Comparison of ENCODE assay signal across 14 cellular contexts in the genomic region with DNA sequence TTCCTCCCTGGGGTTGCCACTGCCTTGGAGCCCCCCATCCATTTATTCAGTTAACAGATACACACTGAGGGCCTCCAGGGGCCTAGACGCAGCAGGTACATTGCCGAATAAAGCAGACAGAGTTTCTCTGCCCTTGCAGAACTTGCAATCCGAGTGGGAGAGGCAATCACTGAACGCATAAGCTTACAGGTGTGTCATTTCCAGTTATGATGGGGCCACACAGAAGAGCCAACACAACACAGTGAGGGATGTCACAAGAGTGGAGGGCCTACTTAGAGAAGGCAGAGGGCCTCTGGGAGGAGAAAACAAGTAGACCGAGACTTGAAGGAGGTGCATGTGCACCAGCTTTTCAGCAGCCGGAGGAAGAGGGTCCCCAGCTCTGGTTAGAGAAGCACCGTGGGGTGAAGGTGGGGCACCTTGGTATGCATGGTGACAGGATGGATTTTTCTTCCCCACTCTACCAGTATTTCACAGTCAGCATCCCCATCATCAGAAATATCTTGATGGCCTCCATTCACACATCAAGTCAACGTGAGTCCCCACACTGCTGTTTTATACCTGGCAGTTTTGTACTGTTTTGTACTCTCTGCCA.
DNase-seq lines count a peak whose midpoint lies in the region; ATAC-seq and TF ChIP-seq lines count a peak whose summit lies in the region.
"Had no signal": no experiment of that assay in that cellular context is flagged by ENCODE, and none has a peak within 500 bp of the region (broad histone marks: within the 10 kb centered on the region; RNA-seq: fewer than 3 reads in every experiment).

No MANE protein-coding gene starts in this region.

- TF ChIP-seq CTCF in upper lobe of right lung (IDR thresholded peaks at IDR 0.05): no peak

- H3K27me3 ChIP-seq in upper lobe of right lung: no peaks in the 10 kb centered on the region

- no peak overlapping the region for H3K4me3 Mint-ChIP-seq in activated naive CD4-positive, alpha-beta T cell treated with anti-CD3 and anti-CD28 coated beads for 36 hours
- no peak overlapping the region for H3K4me3 Mint-ChIP-seq in activated CD8-positive, alpha-beta memory T cell treated with anti-CD3 and anti-CD28 coated beads, Interleukin-2, amount 10 ng/mL, durations not matched to agents 7 days and 5 days
- H3K4me3 Mint-ChIP-seq: nephron had no signal

- intact Hi-C loops in activated naive CD4-positive, alpha-beta T cell treated with anti-CD3 and anti-CD28 coated beads for 36 hours (cut with micrococcal nuclease): loop anchor here (5.0 kb wide), 1 partner anchor 67 kb away; no protein-coding TSS in a partner anchor
- intact Hi-C loops in upper lobe of right lung (cut with DNase I): no loop called here

- no peaks in the 10 kb centered on the region for H3K4me1 ChIP-seq in upper lobe of right lung
- H3K4me1 ChIP-seq: HAP-1 had no signal

- H3K27me3 Mint-ChIP-seq in activated naive CD4-positive, alpha-beta T cell treated with anti-CD3 and anti-CD28 coated beads for 36 hours (ENCODE audit: low read depth): no peaks in the 10 kb centered on the region
- H3K27me3 Mint-ChIP-seq in activated CD8-positive, alpha-beta memory T cell treated with anti-CD3 and anti-CD28 coated beads, Interleukin-2, amount 10 ng/mL, durations not matched to agents 7 days and 5 days: no peaks in the 10 kb centered on the region

- DNase-seq in activated naive CD4-positive, alpha-beta T cell treated with anti-CD3 and anti-CD28 coated beads, Interleukin-2, amount 50 U/mL, for 16 hours: peak; percentile 2
- no peak for DNase-seq in activated naive CD4-positive, alpha-beta T cell treated with anti-CD3 and anti-CD28 coated beads for 36 hours
- DNase-seq in activated CD8-positive, alpha-beta memory T cell treated with anti-CD3 and anti-CD28 coated beads, Interleukin-2, amount 10 ng/mL, durations not matched to agents 7 days and 5 days: peak; percentile 38
- peak; percentile 53 for DNase-seq in mesenteric fat pad (ENCODE audit: low spot score)
- peak; percentile 26 for DNase-seq in upper lobe of right lung
- DNase-seq in NOMO-1 (lab: John Stamatoyannopoulos, UW; ENCODE audit: unreplicated experiment in 2 of 2): no peak
- no peak for DNase-seq in epidermal melanocyte (ENCODE audit: insufficient read length, low spot score)
- DNase-seq: KG1; NCI-H1436; stimulated activated CD4-positive, alpha-beta T cell treated with anti-CD3 and anti-CD28 coated beads, Interleukin-2, amount 100 ng/mL, for 48 hours had no signal

- CTCF ChIA-PET in activated naive CD4-positive, alpha-beta T cell treated with anti-CD3 and anti-CD28 coated beads for 36 hours (lab: Charles Lee): no interaction called here
- CTCF ChIA-PET in activated CD8-positive, alpha-beta memory T cell treated with anti-CD3 and anti-CD28 coated beads, Interleukin-2, amount 10 ng/mL, durations not matched to agents 7 days and 5 days (lab: Charles Lee): no interaction called here

- ATAC-seq in activated CD8-positive, alpha-beta memory T cell treated with anti-CD3 and anti-CD28 coated beads, Interleukin-2, amount 10 ng/mL, durations not matched to agents 7 days and 5 days: no peak
- ATAC-seq in upper lobe of right lung (no peak), HG03521 (IDR thresholded peaks at IDR 0.05; ENCODE audit: unreplicated experiment) (no peak)

- no peak overlapping the region for H3K27ac Mint-ChIP-seq in activated naive CD4-positive, alpha-beta T cell treated with anti-CD3 and anti-CD28 coated beads for 36 hours
- H3K27ac Mint-ChIP-seq in activated CD8-positive, alpha-beta memory T cell treated with anti-CD3 and anti-CD28 coated beads, Interleukin-2, amount 10 ng/mL, durations not matched to agents 7 days and 5 days: no peak overlapping the region
- H3K27ac Mint-ChIP-seq: nephron had no signal

- no peak overlapping the region for H3K4me3 ChIP-seq in upper lobe of right lung
- H3K4me3 ChIP-seq: HAP-1, lung had no signal

- H3K9me3 Mint-ChIP-seq in activated naive CD4-positive, alpha-beta T cell treated with anti-CD3 and anti-CD28 coated beads for 36 hours: no peaks in the 10 kb centered on the region
- H3K9me3 Mint-ChIP-seq in activated CD8-positive, alpha-beta memory T cell treated with anti-CD3 and anti-CD28 coated beads, Interleukin-2, amount 10 ng/mL, durations not matched to agents 7 days and 5 days (ENCODE audit: low read depth): no peaks in the 10 kb centered on the region
- H3K9me3 Mint-ChIP-seq: nephron had no signal

- no peak overlapping the region for H3K27ac ChIP-seq in upper lobe of right lung

- H3K4me1 Mint-ChIP-seq in activated naive CD4-positive, alpha-beta T cell treated with anti-CD3 and anti-CD28 coated beads for 36 hours (ENCODE audit: low read depth): peaks cover 38% of the 10 kb centered on the region
- H3K4me1 Mint-ChIP-seq in activated CD8-positive, alpha-beta memory T cell treated with anti-CD3 and anti-CD28 coated beads, Interleukin-2, amount 10 ng/mL, durations not matched to agents 7 days and 5 days: peaks cover 24% of the 10 kb centered on the region

- no peaks in the 10 kb centered on the region for H3K36me3 ChIP-seq in upper lobe of right lung
- H3K36me3 ChIP-seq: HAP-1 had no signal

- H3K9me3 ChIP-seq in upper lobe of right lung: no peaks in the 10 kb centered on the region
- H3K9me3 ChIP-seq: HAP-1 had no signal

- H3K36me3 Mint-ChIP-seq in activated naive CD4-positive, alpha-beta T cell treated with anti-CD3 and anti-CD28 coated beads for 36 hours (ENCODE audit: low read depth): no peaks in the 10 kb centered on the region
- H3K36me3 Mint-ChIP-seq in activated CD8-positive, alpha-beta memory T cell treated with anti-CD3 and anti-CD28 coated beads, Interleukin-2, amount 10 ng/mL, durations not matched to agents 7 days and 5 days: no peaks in the 10 kb centered on the region

Comparison
In these comparisons a context has a peak if more than half of its experiments do, and no peak if none do; other contexts are left out.
1. DNase-seq: peak in activated naive CD4-positive, alpha-beta T cell treated with anti-CD3 and anti-CD28 coated beads, Interleukin-2, amount 50 U/mL, for 16 hours (single experiment), activated CD8-positive, alpha-beta memory T cell treated with anti-CD3 and anti-CD28 coated beads, Interleukin-2, amount 10 ng/mL, durations not matched to agents 7 days and 5 days (single experiment), mesenteric fat pad (single experiment) and upper lobe of right lung (single experiment); none in activated naive CD4-positive, alpha-beta T cell treated with anti-CD3 and anti-CD28 coated beads for 36 hours (single experiment), NOMO-1 (0 of 2) and epidermal melanocyte (single experiment).